ENCODE assay signal across 10 cellular contexts in the genomic region with DNA sequence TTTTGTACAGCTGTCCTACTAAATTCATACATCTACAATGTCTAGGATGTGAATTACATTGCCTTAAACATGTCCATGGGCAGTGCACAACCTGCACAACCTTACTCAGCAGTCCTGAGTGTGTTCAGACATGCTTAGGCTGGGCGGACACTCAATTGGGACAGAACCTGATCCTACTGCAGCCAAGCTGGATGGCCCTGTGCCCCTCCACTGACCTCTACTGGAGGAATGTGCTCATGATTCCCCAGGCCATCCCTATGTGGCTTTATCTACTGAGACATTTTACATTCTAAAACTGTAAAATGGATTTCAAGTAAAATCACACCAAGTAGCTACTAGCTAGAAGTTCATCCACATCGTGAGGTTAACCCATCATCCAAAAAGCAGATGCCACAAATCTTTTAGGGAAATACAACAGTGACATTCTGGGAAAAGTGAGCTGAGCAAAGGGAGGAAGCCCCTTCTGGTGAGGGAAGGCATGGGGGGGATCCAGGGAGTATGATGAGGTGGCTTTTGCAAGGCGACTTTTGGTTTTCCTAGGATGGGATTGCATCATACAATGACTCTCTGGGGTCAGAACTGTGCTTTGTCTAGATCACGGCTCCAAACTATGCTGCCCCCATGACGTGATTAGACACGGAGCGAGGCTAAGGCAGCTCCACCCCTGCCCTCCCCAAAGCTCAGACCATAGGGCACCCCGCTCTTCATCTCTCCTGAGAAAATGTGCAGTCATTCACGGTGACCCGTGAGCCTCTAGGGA.
A peak's percentile ranks its signal among the peaks of the same experiment; 100 is the strongest.
DNase-seq lines count a peak whose midpoint lies in the region; ATAC-seq and TF ChIP-seq lines count a peak whose summit lies in the region.
"Had no signal": no experiment of that assay in that cellular context is flagged by ENCODE, and none has a peak within 500 bp of the region (broad histone marks: within the 10 kb centered on the region; RNA-seq: fewer than 3 reads in every experiment).

No MANE protein-coding gene starts in this region.

- no peaks in the 10 kb centered on the region for H3K79me2 ChIP-seq in H9 (ENCODE audit: insufficient read depth, low read length)

- no peaks in the 10 kb centered on the region for H4K20me1 ChIP-seq in H9 (ENCODE audit: control insufficient read depth, insufficient read depth, insufficient read length)

- H3K9me3 Mint-ChIP-seq in H9 = peaks cover 3 to 11% of the 10 kb centered on the region in 2 experiments

- H3K18ac ChIP-seq in H9 (ENCODE audit: insufficient read length, low read depth, low read length) = no peak overlapping the region

- no peak overlapping the region for H3K4me2 ChIP-seq in H9 (ENCODE audit: insufficient read depth, insufficient read length, low read length)

- H3K79me1 ChIP-seq in H9 (ENCODE audit: insufficient read depth, low read depth, low read length, poor library complexity, severe bottlenecking) = no peaks in the 10 kb centered on the region

- WGBS in H9 (ENCODE audit: extremely low coverage, insufficient read length, low lambda C conversion rate) = no CpG with 5 or more reads among the region's 10 CpGs

- H3K27ac ChIP-seq in H9 (ENCODE audit: insufficient read length, low read depth, low read length) (no peak overlapping the region), VCaP (no peak overlapping the region)

- DNase-seq in AG10803 (ENCODE audit: low read depth) (peak; percentile 28), H9 (peak; percentile 61), iPS DF 4.7 (ENCODE audit: extremely low read depth, low spot score) (peak; percentile 25), NCI-H524 treated with DMSO at 0.1 percent for 48 hours (lab: John Stamatoyannopoulos, UW) (no peak)
- DNase-seq in stimulated activated CD4-positive, alpha-beta T cell treated with anti-CD3 and anti-CD28 coated beads, Interleukin-2, amount 100 ng/mL, for 48 hours = no peak

- H3T11ph ChIP-seq in H9 (ENCODE audit: low read length) = no peak overlapping the region

- peaks cover 0 to 4% (median 3%) of the 10 kb centered on the region in 3 experiments; a peak in 5 of 7 replicates for H3K36me3 Mint-ChIP-seq in H9 (ENCODE audit: insufficient read depth in 1 of 3, low read depth in 3 of 3)
- H3K36me3 Mint-ChIP-seq: natural killer cell treated with Interleukin-12 subunit alpha and Interleukin-12 subunit beta and Interleukin-15 and Interleukin-18, amount 100 ng/mL, for 72 hours had no signal

- H3K4ac ChIP-seq in H9 (ENCODE audit: low read depth, low read length) = no peak overlapping the region

- H3K27ac Mint-ChIP-seq in H9 = peak overlapping the region in 1 of 3 experiments; percentile 72; a peak in 1 of 7 replicates
- H3K27ac Mint-ChIP-seq: activated T-helper 1 cell treated with anti-CD3 and anti-CD28 coated beads, Interleukin-12 subunit alpha, Interleukin-12 subunit beta, Interleukin-2, Interleukin-4 antibody, amounts not matched to agents 30 ng/mL and 10 ng/mL and 1 ng/mL, durations not matched to agents 14 hours and 24 hours and 36 hours; natural killer cell treated with Interleukin-12 subunit alpha and Interleukin-12 subunit beta and Interleukin-15 and Interleukin-18, amount 100 ng/mL, for 72 hours had no signal

- no peaks in the 10 kb centered on the region for H3K23me2 ChIP-seq in H9 (ENCODE audit: insufficient read length, low read depth, low read length, poor library complexity, severe bottlenecking)

- no peak overlapping the region for H3K14ac ChIP-seq in H9 (ENCODE audit: insufficient read depth, low read length)

- peaks cover 1% of the 10 kb centered on the region; the same call in 1 of the 2 replicates for H3K27me3 Mint-ChIP-seq in H9 (ENCODE audit: low read depth)
- H3K27me3 Mint-ChIP-seq: natural killer cell treated with Interleukin-12 subunit alpha and Interleukin-12 subunit beta and Interleukin-15 and Interleukin-18, amount 100 ng/mL, for 72 hours had no signal

- H2BK5ac ChIP-seq in H9 (ENCODE audit: insufficient read length, low read length) = no peak overlapping the region

- H3K23ac ChIP-seq in H9 (ENCODE audit: insufficient read length, low read depth, low read length) = no peak overlapping the region

- no peaks in the 10 kb centered on the region for H3K27me3 ChIP-seq in H9 (ENCODE audit: insufficient read depth, low read length)

- H2BK15ac ChIP-seq in H9 (ENCODE audit: low read depth, low read length) = no peak overlapping the region

- H4K91ac ChIP-seq in H9 (ENCODE audit: insufficient read length, low read depth, low read length) = no peak overlapping the region

- no peak overlapping the region for H2BK20ac ChIP-seq in H9 (ENCODE audit: low read depth, low read length, poor library complexity, severe bottlenecking)

- H2BK120ac ChIP-seq in H9 (ENCODE audit: low read depth, low read length, poor library complexity, severe bottlenecking) = no peak overlapping the region

- no peak overlapping the region for H3K4me3 Mint-ChIP-seq in H9
- H3K4me3 Mint-ChIP-seq: activated T-helper 1 cell treated with anti-CD3 and anti-CD28 coated beads, Interleukin-12 subunit alpha, Interleukin-12 subunit beta, Interleukin-2, Interleukin-4 antibody, amounts not matched to agents 30 ng/mL and 10 ng/mL and 1 ng/mL, durations not matched to agents 14 hours and 24 hours and 36 hours; natural killer cell treated with Interleukin-12 subunit alpha and Interleukin-12 subunit beta and Interleukin-15 and Interleukin-18, amount 100 ng/mL, for 72 hours had no signal

- no peak overlapping the region for H2BK12ac ChIP-seq in H9 (ENCODE audit: insufficient read length, low read depth, low read length)

- no peaks in the 10 kb centered on the region for H3K4me1 ChIP-seq in H9 (ENCODE audit: insufficient read depth, low read length)

- H4K8ac ChIP-seq in H9 (replicated peaks; ENCODE audit: insufficient read length, low read depth, low read length) = no peak overlapping the region

- no peak overlapping the region for H2AFZ ChIP-seq in H9 (ENCODE audit: low read length)

- no peak overlapping the region for H3K4me3 ChIP-seq in AG10803 (ENCODE audit: low read length)

- H4K5ac ChIP-seq in H9 (ENCODE audit: insufficient read length, low read depth, low read length) = no peak overlapping the region

- peak; percentile 70 for TF ChIP-seq CTCF in AG10803 (conservative IDR thresholded peaks at IDR 0.05; ENCODE audit: low read length)
- peak; percentile 83 for TF ChIP-seq CTCF in H9 (conservative IDR thresholded peaks at IDR 0.05)
- TF ChIP-seq CTCF in VCaP (conservative IDR thresholded peaks at IDR 0.05) = peak; percentile 37; the same call in 1 of the 2 replicates

- no peak overlapping the region for H3K56ac ChIP-seq in H9 (ENCODE audit: insufficient read length, low read depth, low read length)

- no peak overlapping the region for H3K9ac ChIP-seq in H9 (ENCODE audit: extremely low read depth, insufficient read length, low read length)

- ATAC-seq in GM21367 (IDR thresholded peaks at IDR 0.05; ENCODE audit: unreplicated experiment) (no peak), HG02678 (IDR thresholded peaks at IDR 0.05; ENCODE audit: unreplicated experiment) (no peak)
- ATAC-seq: natural killer cell treated with Interleukin-12 subunit alpha and Interleukin-12 subunit beta and Interleukin-15 and Interleukin-18, amount 100 ng/mL, for 72 hours had no signal

- no peak overlapping the region for H2AK5ac ChIP-seq in H9 (ENCODE audit: insufficient read length, low read length)

- H3K4me1 Mint-ChIP-seq in H9 = no peaks in the 10 kb centered on the region

- H3K9me3 ChIP-seq in H9 (ENCODE audit: control insufficient read depth, low read depth, low read length) = no peaks in the 10 kb centered on the region

Comparison
In these comparisons a context has a peak if more than half of its experiments do, and no peak if none do; other contexts are left out.
1. DNase-seq: peak in AG10803 (single experiment), H9 (single experiment) and iPS DF 4.7 (single experiment); none in stimulated activated CD4-positive, alpha-beta T cell treated with anti-CD3 and anti-CD28 coated beads, Interleukin-2, amount 100 ng/mL, for 48 hours (0 of 2) and NCI-H524 treated with DMSO at 0.1 percent for 48 hours (single experiment).
2. Peak in every context shown above with its lines, with median percentiles within 50 percentile points of each other: CTCF ChIP-seq.